In the genomic region with DNA sequence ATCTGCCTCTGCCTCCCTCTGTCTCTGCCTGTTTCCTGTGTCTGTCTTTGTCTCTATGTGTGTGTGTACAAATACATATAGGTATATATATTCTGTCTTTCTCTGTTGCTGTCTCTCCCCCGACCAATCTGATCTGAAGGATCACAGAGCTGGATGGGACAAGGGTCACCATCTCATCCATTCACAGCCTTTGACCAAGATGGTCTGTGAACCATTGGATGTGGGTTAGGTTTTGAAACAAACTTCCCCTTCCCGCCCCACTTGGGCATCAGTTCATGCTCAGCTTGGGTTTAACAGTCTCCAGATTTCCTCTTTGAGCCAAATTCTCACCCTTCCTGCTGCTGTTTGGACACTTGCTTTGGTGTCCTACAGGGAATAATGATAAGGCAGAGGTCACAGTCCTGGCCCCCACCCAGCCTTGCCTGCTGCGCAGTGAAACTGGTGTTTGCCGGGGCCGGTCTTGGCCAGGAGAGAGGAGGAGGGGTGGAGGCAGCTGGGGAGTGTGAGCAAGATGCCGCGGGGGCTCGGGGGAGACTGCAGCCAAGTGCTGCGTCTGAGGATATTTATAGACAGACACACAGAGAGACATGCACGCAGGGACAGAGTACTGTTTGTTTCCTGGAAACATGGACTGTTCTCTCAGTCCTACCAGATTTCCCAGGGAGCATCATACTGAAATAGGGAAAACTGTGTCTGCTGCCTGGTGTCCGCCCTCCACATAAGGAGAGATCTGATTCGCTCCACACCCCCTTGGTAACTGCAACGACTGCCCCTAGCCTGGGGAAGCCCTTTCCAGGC, we compare ENCODE assay signal across 1 cellular context.
TF ChIP-seq lines count a peak whose summit lies in the region.

No MANE protein-coding gene starts in this region.

TF ChIP-seq in GM12878, 131 proteins besides CTCF, POLR2A, EP300 and RAD21 (continued from another document):
- TF ChIP-seq NR2C2 (IDR thresholded peaks at IDR 0.05; ENCODE audit: borderline replicate concordance, control insufficient read depth, insufficient read length, low read depth) (no peak), SPI1 (IDR thresholded peaks at IDR 0.05; ENCODE audit: borderline replicate concordance, insufficient read depth, low read depth, low read length) (no peak), IKZF2 (IDR thresholded peaks at IDR 0.05) (0 out of 4 replicates have a peak, but pooled peaks of 1 of the 2 experiments have one; percentile 1), CBX5 (IDR thresholded peaks at IDR 0.05; ENCODE audit: low read depth) (no peak), MEF2A (IDR thresholded peaks at IDR 0.05; ENCODE audit: insufficient read depth, low read depth, low read length) (0 out of 2 replicates have a peak, but pooled peaks have one; percentile 47), ETV6 (conservative IDR thresholded peaks at IDR 0.05 in 1 of 2, IDR thresholded peaks at IDR 0.05 in 1 of 2; ENCODE audit: borderline replicate concordance in 1 of 2, low read depth in 1 of 2) (0 out of 4 replicates have a peak, but pooled peaks of 1 of the 2 experiments have one; percentile 20), HDGF (IDR thresholded peaks at IDR 0.05) (peak; percentile 38; the same call in 1 of the 2 replicates), ZBED1 (IDR thresholded peaks at IDR 0.05; ENCODE audit: borderline replicate concordance) (no peak)
